ENCODE assay signal across 15 cellular contexts in genomic region chr14:101114726-101115481, GRCh38.
"Had no signal": no experiment of that assay in that cellular context is flagged by ENCODE, and none has a peak within 500 bp of the region (broad histone marks: within the 10 kb centered on the region; RNA-seq: fewer than 3 reads in every experiment).

No MANE protein-coding gene starts in this region.

- H3K9me3 ChIP-seq: psoas muscle, thyroid gland, uterus had no signal

- H3K9me3 Mint-ChIP-seq: mesothelial cell of epicardium; stimulated activated naive CD8-positive, alpha-beta T cell treated with anti-CD3 and anti-CD28 coated beads, Interleukin-15, amount 100 ng/mL, for 72 hours had no signal

- H3K36me3 Mint-ChIP-seq: mesothelial cell of epicardium had no signal

- FAIRE-seq: colon, endothelial cell of umbilical vein had no signal

- H3K27ac Mint-ChIP-seq: activated CD4-positive, alpha-beta T cell treated with anti-CD3 and anti-CD28 coated beads for 36 hours; mesothelial cell of epicardium; stimulated activated naive CD8-positive, alpha-beta T cell treated with anti-CD3 and anti-CD28 coated beads, Interleukin-15, amount 100 ng/mL, for 72 hours had no signal

- H3K27ac ChIP-seq: psoas muscle, SK-N-MC, thyroid gland, uterus, WERI-Rb-1 had no signal

- H3K4me3 ChIP-seq: psoas muscle, SK-N-MC, thyroid gland, uterus had no signal

- H3K27me3 ChIP-seq: thyroid gland, uterus had no signal

- DNase-seq: activated CD4-positive, alpha-beta T cell treated with anti-CD3 and anti-CD28 coated beads for 36 hours; activated T-cell treated with anti-CD3 and anti-CD28 coated beads, Interleukin-2, amount 50 U/mL, for 48 hours; foreskin melanocyte; nucleus accumbens; stimulated activated CD4-positive, alpha-beta T cell treated with anti-CD3 and anti-CD28 coated beads, Interleukin-4, amount 100 ng/mL, for 24 hours; stimulated activated naive CD8-positive, alpha-beta T cell treated with anti-CD3 and anti-CD28 coated beads, Interleukin-15, amount 100 ng/mL, for 72 hours; T-helper 1 cell; thyroid gland; uterus; WERI-Rb-1 had no signal

- H3K36me3 ChIP-seq: thyroid gland, uterus, WERI-Rb-1 had no signal

- H3K4me1 ChIP-seq: psoas muscle, thyroid gland had no signal

- ATAC-seq: activated CD4-positive, alpha-beta T cell treated with anti-CD3 and anti-CD28 coated beads for 36 hours; psoas muscle; stimulated activated naive CD8-positive, alpha-beta T cell treated with anti-CD3 and anti-CD28 coated beads, Interleukin-15, amount 100 ng/mL, for 72 hours had no signal

- H3K4me3 Mint-ChIP-seq: activated CD4-positive, alpha-beta T cell treated with anti-CD3 and anti-CD28 coated beads for 36 hours; mesothelial cell of epicardium; stimulated activated naive CD8-positive, alpha-beta T cell treated with anti-CD3 and anti-CD28 coated beads, Interleukin-15, amount 100 ng/mL, for 72 hours had no signal
